8 cellular contexts compared by ENCODE assay signal in genomic region chr12:93741741-93742085, GRCh38.
DNase-seq lines count a peak whose midpoint lies in the region; ATAC-seq and TF ChIP-seq lines count a peak whose summit lies in the region.

No MANE protein-coding gene starts in this region.

- DNase-seq in activated CD4-positive, CD25-positive, alpha-beta regulatory T cell (lab: John Stamatoyannopoulos, UW), result no peak
- DNase-seq in SHP77 treated with DMSO at 0.1 percent for 48 hours (lab: John Stamatoyannopoulos, UW) (peak; percentile 40), mesothelial cell of epicardium (ENCODE audit: low spot score in 2 of 2, unreplicated experiment in 2 of 2) (no peak), NCI-H774 (lab: John Stamatoyannopoulos, UW) (no peak)
- no peak for DNase-seq in effector memory CD4-positive, alpha-beta T cell

- H3K4me3 ChIP-seq in effector memory CD4-positive, alpha-beta T cell (ENCODE audit: insufficient read depth, low read depth, low read length, poor library complexity, severe bottlenecking), result peak overlapping the region; percentile 81

- H3K36me3 Mint-ChIP-seq in mesothelial cell of epicardium, result no peaks in the 10 kb centered on the region

- peak; percentile 35 to 43 for ATAC-seq in activated CD4-positive, CD25-positive, alpha-beta regulatory T cell treated with anti-CD3 and anti-CD28 coated beads, Interleukin-2, amount 50 U/mL, for 24 hours
- peak; percentile 40 for ATAC-seq in HG02852 (IDR thresholded peaks at IDR 0.05; ENCODE audit: unreplicated experiment)
- ATAC-seq in GM19324 (IDR thresholded peaks at IDR 0.05; ENCODE audit: low FRiP score, unreplicated experiment), result no peak

- no peaks in the 10 kb centered on the region for H3K9me3 ChIP-seq in effector memory CD4-positive, alpha-beta T cell (ENCODE audit: control insufficient read depth, low read length)

- H3K9me3 Mint-ChIP-seq in mesothelial cell of epicardium, result no peaks in the 10 kb centered on the region

- H3K27ac Mint-ChIP-seq in mesothelial cell of epicardium, result peak overlapping the region; percentile 95

- TF ChIP-seq CTCF in mesothelial cell of epicardium (IDR thresholded peaks at IDR 0.05; ENCODE audit: unreplicated experiment), result no peak

- H3K27me3 ChIP-seq in effector memory CD4-positive, alpha-beta T cell (replicated peaks; ENCODE audit: control insufficient read depth, insufficient read depth, low read length, poor library complexity, severe bottlenecking), result no peaks in the 10 kb centered on the region

- peak overlapping the region; percentile 81 for H3K4me3 Mint-ChIP-seq in mesothelial cell of epicardium

- peaks cover 21% of the 10 kb centered on the region for H3K4me1 Mint-ChIP-seq in mesothelial cell of epicardium

- H3K27ac ChIP-seq in effector memory CD4-positive, alpha-beta T cell (ENCODE audit: insufficient read depth, low read length, poor library complexity, severe bottlenecking), result peak overlapping the region; percentile 70

- no peaks in the 10 kb centered on the region for H3K36me3 ChIP-seq in effector memory CD4-positive, alpha-beta T cell (ENCODE audit: control insufficient read depth, insufficient read depth, low read length)

- H3K27me3 Mint-ChIP-seq in mesothelial cell of epicardium (ENCODE audit: low read depth), result no peaks in the 10 kb centered on the region

- peaks cover 4% of the 10 kb centered on the region for H3K4me1 ChIP-seq in effector memory CD4-positive, alpha-beta T cell (ENCODE audit: control insufficient read depth, insufficient read depth, low read length, poor library complexity, severe bottlenecking)
